Comparison of ENCODE assay signal across 2 cellular contexts in the genomic region with DNA sequence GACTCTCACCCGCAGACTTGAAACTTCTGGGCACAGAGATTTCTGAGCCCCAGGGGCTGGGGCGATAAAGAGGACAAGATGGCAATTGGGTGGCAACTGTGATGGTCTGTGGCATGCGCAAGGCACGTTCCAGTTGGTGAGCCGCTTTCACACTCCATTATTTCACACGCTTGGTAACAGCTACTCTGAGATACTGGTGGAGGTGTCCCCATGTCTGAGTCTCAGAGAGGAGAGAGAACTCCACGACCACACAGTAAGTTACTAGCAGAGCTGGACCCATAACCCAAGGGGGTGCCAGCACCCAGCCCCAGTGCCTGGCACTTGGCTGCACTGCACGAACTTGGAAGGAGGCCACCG.
TF ChIP-seq lines count a peak whose summit lies in the region.

No MANE protein-coding gene starts in this region.

TF ChIP-seq in HCT116, 20 proteins besides CTCF, POLR2A, EP300 and RAD21:
- TF ChIP-seq, protein P1, sequence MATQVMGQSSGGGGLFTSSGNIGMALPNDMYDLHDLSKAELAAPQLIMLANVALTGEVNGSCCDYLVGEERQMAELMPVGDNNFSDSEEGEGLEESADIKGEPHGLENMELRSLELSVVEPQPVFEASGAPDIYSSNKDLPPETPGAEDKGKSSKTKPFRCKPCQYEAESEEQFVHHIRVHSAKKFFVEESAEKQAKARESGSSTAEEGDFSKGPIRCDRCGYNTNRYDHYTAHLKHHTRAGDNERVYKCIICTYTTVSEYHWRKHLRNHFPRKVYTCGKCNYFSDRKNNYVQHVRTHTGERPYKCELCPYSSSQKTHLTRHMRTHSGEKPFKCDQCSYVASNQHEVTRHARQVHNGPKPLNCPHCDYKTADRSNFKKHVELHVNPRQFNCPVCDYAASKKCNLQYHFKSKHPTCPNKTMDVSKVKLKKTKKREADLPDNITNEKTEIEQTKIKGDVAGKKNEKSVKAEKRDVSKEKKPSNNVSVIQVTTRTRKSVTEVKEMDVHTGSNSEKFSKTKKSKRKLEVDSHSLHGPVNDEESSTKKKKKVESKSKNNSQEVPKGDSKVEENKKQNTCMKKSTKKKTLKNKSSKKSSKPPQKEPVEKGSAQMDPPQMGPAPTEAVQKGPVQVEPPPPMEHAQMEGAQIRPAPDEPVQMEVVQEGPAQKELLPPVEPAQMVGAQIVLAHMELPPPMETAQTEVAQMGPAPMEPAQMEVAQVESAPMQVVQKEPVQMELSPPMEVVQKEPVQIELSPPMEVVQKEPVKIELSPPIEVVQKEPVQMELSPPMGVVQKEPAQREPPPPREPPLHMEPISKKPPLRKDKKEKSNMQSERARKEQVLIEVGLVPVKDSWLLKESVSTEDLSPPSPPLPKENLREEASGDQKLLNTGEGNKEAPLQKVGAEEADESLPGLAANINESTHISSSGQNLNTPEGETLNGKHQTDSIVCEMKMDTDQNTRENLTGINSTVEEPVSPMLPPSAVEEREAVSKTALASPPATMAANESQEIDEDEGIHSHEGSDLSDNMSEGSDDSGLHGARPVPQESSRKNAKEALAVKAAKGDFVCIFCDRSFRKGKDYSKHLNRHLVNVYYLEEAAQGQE (IDR thresholded peaks at IDR 0.05; ENCODE audit: low read depth): no peak
- TF ChIP-seq FOSL1 (IDR thresholded peaks at IDR 0.05; ENCODE audit: low read depth) (no peak), ZFX (IDR thresholded peaks at IDR 0.05) (no peak), SIN3A (IDR thresholded peaks at IDR 0.05; ENCODE audit: low read depth) (no peak), EZH2phosphoT487 (IDR thresholded peaks at IDR 0.05; ENCODE audit: borderline replicate concordance) (no peak)
- TF ChIP-seq, protein P2, sequence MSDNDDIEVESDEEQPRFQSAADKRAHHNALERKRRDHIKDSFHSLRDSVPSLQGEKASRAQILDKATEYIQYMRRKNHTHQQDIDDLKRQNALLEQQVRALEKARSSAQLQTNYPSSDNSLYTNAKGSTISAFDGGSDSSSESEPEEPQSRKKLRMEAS (IDR thresholded peaks at IDR 0.05): no peak
- TF ChIP-seq, protein P3, sequence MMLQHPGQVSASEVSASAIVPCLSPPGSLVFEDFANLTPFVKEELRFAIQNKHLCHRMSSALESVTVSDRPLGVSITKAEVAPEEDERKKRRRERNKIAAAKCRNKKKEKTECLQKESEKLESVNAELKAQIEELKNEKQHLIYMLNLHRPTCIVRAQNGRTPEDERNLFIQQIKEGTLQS (IDR thresholded peaks at IDR 0.05): no peak

TF ChIP-seq in SK-N-SH treated with all-trans-retinoic acid at 6 μM for 48 hours, 23 proteins besides CTCF, POLR2A, EP300 and RAD21:
- TF ChIP-seq OSR1 (CRISPR knock-in tag; IDR thresholded peaks at IDR 0.05): no peak
- no peak for TF ChIP-seq ZC3H10 (CRISPR knock-in tag; IDR thresholded peaks at IDR 0.05)
- TF ChIP-seq RARB (CRISPR knock-in tag; IDR thresholded peaks at IDR 0.05): no peak
- TF ChIP-seq TOX (CRISPR knock-in tag; IDR thresholded peaks at IDR 0.05; ENCODE audit: borderline replicate concordance): no peak
